Comparison of ENCODE assay signal across 9 cellular contexts in the genomic region with DNA sequence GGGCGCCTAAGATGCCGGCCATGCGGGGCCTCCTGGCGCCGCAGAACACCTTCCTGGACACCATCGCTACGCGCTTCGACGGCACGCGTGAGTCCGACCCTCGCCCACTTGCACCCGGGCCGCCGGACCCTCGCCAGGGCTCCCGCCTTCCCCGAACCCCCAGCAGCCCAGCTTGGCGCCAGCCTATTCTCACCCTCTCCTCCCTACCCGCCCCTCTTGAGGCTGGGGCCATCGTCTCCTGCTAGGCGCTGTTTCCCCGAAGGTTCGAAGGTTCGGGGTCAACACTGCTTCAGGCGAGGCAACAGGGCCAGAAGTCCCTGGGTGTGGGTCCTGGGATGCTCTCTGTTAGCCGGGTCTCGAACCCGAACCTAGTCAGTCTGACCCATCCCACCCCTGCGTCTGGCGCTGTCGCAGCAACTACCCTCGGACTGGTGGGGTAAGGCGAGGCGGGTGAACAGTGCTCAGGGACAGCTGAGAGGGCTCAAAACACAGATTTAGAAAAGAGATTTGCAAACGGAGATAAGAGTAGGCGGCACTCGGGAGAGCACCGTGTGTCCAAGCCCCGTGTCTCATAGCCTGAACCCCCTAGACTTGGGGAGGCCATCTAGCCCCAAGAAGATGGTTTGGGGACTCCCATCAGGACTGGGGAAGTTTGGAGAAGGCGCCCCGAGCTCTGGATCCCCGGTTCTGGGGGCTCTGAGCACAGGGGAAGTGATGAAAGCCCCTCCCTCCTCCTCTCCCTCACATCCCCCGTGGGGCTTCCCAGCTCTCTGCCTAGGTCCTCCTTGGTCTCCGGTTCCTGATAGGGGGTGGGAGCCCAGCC. TPM values are rescaled to one million over a fixed set of nuclear protein-coding genes. Genes with fewer than 3 reads are reported as not detected.
DNase-seq lines count a peak whose midpoint lies in the region; ATAC-seq and TF ChIP-seq lines count a peak whose summit lies in the region.
"Had no signal": no experiment of that assay in that cellular context is flagged by ENCODE, and none has a peak within 500 bp of the region (broad histone marks: within the 10 kb centered on the region; RNA-seq: fewer than 3 reads in every experiment).

No MANE protein-coding gene starts in this region.

- CTCF ChIA-PET in activated CD8-positive, alpha-beta T cell treated with anti-CD3 and anti-CD28 coated beads for 36 hours (lab: Charles Lee), result interaction anchor here (1.0 to 1.1 kb wide), 2 partner anchors 9 to 22 kb away, joined by 3 to 5 read pairs; no protein-coding TSS in a partner anchor

- H3K36me3 ChIP-seq in heart right ventricle (no peaks in the 10 kb centered on the region), right lobe of liver (no peaks in the 10 kb centered on the region), vagina (no peaks in the 10 kb centered on the region)

- DNase-seq in right cardiac atrium (no peak), heart right ventricle (no peak), right lobe of liver (peak in 2 of 3 donors; percentile 33 to 53), vagina (ENCODE audit: extremely low spot score in 2 of 2) (no peak), DMS53 (lab: John Stamatoyannopoulos, UW) (no peak), HUDEP-2 (lab: John Stamatoyannopoulos, UW; ENCODE audit: unreplicated experiment in 76 of 76) (no peak)
- DNase-seq in activated CD8-positive, alpha-beta T cell treated with anti-CD3 and anti-CD28 coated beads for 36 hours, result no peak
- no peak for DNase-seq in stimulated activated naive CD4-positive, alpha-beta T cell (lab: John Stamatoyannopoulos, UW)

- no peak for ATAC-seq in right cardiac atrium
- no peak for ATAC-seq in heart right ventricle
- ATAC-seq in activated CD8-positive, alpha-beta T cell treated with anti-CD3 and anti-CD28 coated beads for 36 hours, result no peak
- ATAC-seq in right lobe of liver, result no peak

- peak overlapping the region; percentile 53 for H3K4me3 Mint-ChIP-seq in activated CD8-positive, alpha-beta T cell treated with anti-CD3 and anti-CD28 coated beads for 36 hours

- H3K27me3 Mint-ChIP-seq in activated CD8-positive, alpha-beta T cell treated with anti-CD3 and anti-CD28 coated beads for 36 hours, result peaks cover 22% of the 10 kb centered on the region

- intact Hi-C loops in right cardiac atrium (cut with DNase I) (no loop called here), heart right ventricle (cut with DNase I) (loop anchor here in 1 of 10 donors (10.0 kb wide), 1 partner anchor 45 kb away; no protein-coding TSS in a partner anchor), right lobe of liver (cut with DNase I) (no loop called here), vagina (cut with DNase I) (no loop called here)
- intact Hi-C loops in activated CD8-positive, alpha-beta T cell treated with anti-CD3 and anti-CD28 coated beads for 36 hours (cut with micrococcal nuclease), result no loop called here

- H3K27ac Mint-ChIP-seq in activated CD8-positive, alpha-beta T cell treated with anti-CD3 and anti-CD28 coated beads for 36 hours, result no peak overlapping the region

- peak overlapping the region; percentile 73 for H3K4me3 ChIP-seq in right cardiac atrium (ENCODE audit: low read length)
- H3K4me3 ChIP-seq in heart right ventricle, result peak overlapping the region in 2 of 10 donors; percentile 37 to 60
- peak overlapping the region in 1 of 3 donors; percentile 44 for H3K4me3 ChIP-seq in right lobe of liver
- H3K4me3 ChIP-seq in vagina, result peak overlapping the region; percentile 48 to 57

- no peaks in the 10 kb centered on the region for H3K36me3 Mint-ChIP-seq in activated CD8-positive, alpha-beta T cell treated with anti-CD3 and anti-CD28 coated beads for 36 hours (ENCODE audit: low read depth)

- TF ChIP-seq CTCF in heart right ventricle (IDR thresholded peaks at IDR 0.05) (no peak), right lobe of liver (IDR thresholded peaks at IDR 0.05) (no peak), vagina (IDR thresholded peaks at IDR 0.05) (no peak)
- no peak for TF ChIP-seq CTCF in activated CD8-positive, alpha-beta T cell treated with anti-CD3 and anti-CD28 coated beads for 36 hours (IDR thresholded peaks at IDR 0.05)

- H3K9me3 ChIP-seq in right cardiac atrium (ENCODE audit: control insufficient read depth, low read length) (no peaks in the 10 kb centered on the region), heart right ventricle (no peaks in the 10 kb centered on the region), right lobe of liver (no peaks in the 10 kb centered on the region), vagina (no peaks in the 10 kb centered on the region)

- no peaks in the 10 kb centered on the region for H3K27me3 ChIP-seq in right cardiac atrium (ENCODE audit: control insufficient read depth, insufficient read depth)
- H3K27me3 ChIP-seq in heart right ventricle, result peaks cover 0 to 61% (median 36%) of the 10 kb centered on the region in 7 donors
- peaks cover 0 to 11% of the 10 kb centered on the region in 2 donors for H3K27me3 ChIP-seq in right lobe of liver
- peaks cover 4% of the 10 kb centered on the region for H3K27me3 ChIP-seq in vagina

- no peaks in the 10 kb centered on the region for H3K9me3 Mint-ChIP-seq in activated CD8-positive, alpha-beta T cell treated with anti-CD3 and anti-CD28 coated beads for 36 hours

- H3K4me1 ChIP-seq in right cardiac atrium (ENCODE audit: control insufficient read depth, insufficient read depth, low read length) (no peaks in the 10 kb centered on the region), heart right ventricle (peaks cover 0 to 39% (median 14%) of the 10 kb centered on the region in 9 donors), right lobe of liver (peaks cover 0 to 15% (median 0%) of the 10 kb centered on the region in 4 donors), vagina (peaks cover 15% of the 10 kb centered on the region)

- TF ChIP-seq POLR2A in right lobe of liver (IDR thresholded peaks at IDR 0.05), result no peak
- no peak for TF ChIP-seq POLR2A in vagina (IDR thresholded peaks at IDR 0.05)

- H3K27ac ChIP-seq in right cardiac atrium (ENCODE audit: low read length) (no peak overlapping the region), heart right ventricle (no peak overlapping the region), right lobe of liver (no peak overlapping the region), vagina (no peak overlapping the region)

- 15% methylated on average over 47 of the region's 47 CpGs for WGBS in right cardiac atrium
- WGBS in heart right ventricle, 2 donors, result 13 to 16% methylated on average over 45 to 47 of the region's 47 CpGs
- 19% methylated on average over 19 of the region's 47 CpGs for WGBS in right lobe of liver (ENCODE audit: insufficient coverage, low coverage, low lambda C conversion rate, missing lambda C conversion rate)

- peaks cover 13% of the 10 kb centered on the region for H3K4me1 Mint-ChIP-seq in activated CD8-positive, alpha-beta T cell treated with anti-CD3 and anti-CD28 coated beads for 36 hours (ENCODE audit: low read depth)

- POLR2A ChIA-PET in activated CD8-positive, alpha-beta T cell treated with anti-CD3 and anti-CD28 coated beads for 36 hours (lab: Charles Lee), result interaction anchor here (0.6 to 2.0 kb wide), 4 partner anchors 11 to 215 kb away, joined by 3 to 7 read pairs (median 3); a partner anchor contains a TSS

RNA-seq across cellular contexts. Expression of a gene that starts 0.8 kb away (rescaled TPM):
- total RNA-seq in right cardiac atrium, result 1 to 10 TPM in 3 of 4 donors, under 1 TPM in 1; 0.75 to 4.4 (median 1.2) TPM
- 1.6 TPM for polyA plus RNA-seq in right cardiac atrium
- total RNA-seq in heart right ventricle, result 1 to 10 TPM in 1 of 10 donors, under 1 TPM in 9; 0.16 to 1.2 (median 0.26) TPM
- 1 to 10 TPM in 1 of 2 donors, under 1 TPM in 1; 0.17 to 2.0 TPM for polyA plus RNA-seq in heart right ventricle
- 1 to 10 TPM; 8.0 to 9.1 TPM for total RNA-seq in activated CD8-positive, alpha-beta T cell treated with anti-CD3 and anti-CD28 coated beads for 36 hours
- total RNA-seq in right lobe of liver, result under 1 TPM in 3 of 6 experiments, not detected in 3; 0.09 to 0.25 (median 0.16) TPM
- total RNA-seq in vagina, result not detected
- total RNA-seq: esophagus mucosa had no signal

RNA-seq across cellular contexts. Expression of a gene that starts 28.3 kb away (rescaled TPM):
- 100 to 1,000 TPM in 1 of 4 donors, 10 to 100 TPM in 3; 81.7 to 115 (median 87.0) TPM for total RNA-seq in right cardiac atrium
- polyA plus RNA-seq in right cardiac atrium, result 72.3 TPM
- total RNA-seq in heart right ventricle, result 100 to 1,000 TPM in 1 of 10 donors, 10 to 100 TPM in 9; 72.6 to 118 (median 82.2) TPM
- polyA plus RNA-seq in heart right ventricle, result 10 to 100 TPM; 73.3 to 94.7 TPM
- total RNA-seq in activated CD8-positive, alpha-beta T cell treated with anti-CD3 and anti-CD28 coated beads for 36 hours, result 10 to 100 TPM; 57.1 to 61.1 TPM
- 10 to 100 TPM; 16.0 to 23.0 (median 20.4) TPM for total RNA-seq in right lobe of liver
- total RNA-seq in vagina, result 40.8 TPM

Comparison
In these comparisons a context has a peak if more than half of its experiments do, and no peak if none do; other contexts are left out.
1. DNase-seq: peak in right lobe of liver (2 of 3); none in right cardiac atrium (0 of 3), heart right ventricle (0 of 2), activated CD8-positive, alpha-beta T cell treated with anti-CD3 and anti-CD28 coated beads for 36 hours (single experiment), vagina (0 of 2), DMS53 (single experiment), stimulated activated naive CD4-positive, alpha-beta T cell (0 of 6) and HUDEP-2 (0 of 76).